ENCODE assay signal across 29 cellular contexts in the genomic region with DNA sequence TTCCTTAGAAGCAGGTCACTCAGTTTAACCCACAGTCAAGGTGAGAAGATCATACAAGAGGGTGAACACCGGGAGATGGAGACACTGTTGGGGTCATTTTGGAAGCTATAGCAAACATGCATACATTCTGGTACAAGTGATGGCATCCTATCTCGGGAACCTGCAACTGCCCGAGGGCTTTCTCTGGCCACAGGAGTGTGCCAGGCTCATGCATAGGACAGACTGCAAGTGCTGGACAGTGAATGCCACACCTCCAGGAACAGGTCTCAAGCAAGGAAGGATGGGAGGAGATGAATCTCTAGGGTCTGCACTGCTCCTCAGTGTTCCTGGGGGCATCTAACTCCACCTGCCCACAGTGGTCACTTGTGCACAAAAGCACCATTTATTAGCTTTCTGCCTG.
"Had no signal": no experiment of that assay in that cellular context is flagged by ENCODE, and none has a peak within 500 bp of the region (broad histone marks: within the 10 kb centered on the region; RNA-seq: fewer than 3 reads in every experiment).

No MANE protein-coding gene starts in this region.

- H3K4me1 Mint-ChIP-seq: naive thymus-derived CD8-positive, alpha-beta T cell; stimulated activated effector memory CD8-positive, alpha-beta T cell treated with anti-CD3 and anti-CD28 coated beads, Interleukin-12 subunit alpha, Interleukin-12 subunit beta, amount 100 ng/mL, for 72 hours had no signal

- H3K27me3 Mint-ChIP-seq: naive thymus-derived CD8-positive, alpha-beta T cell; natural killer cell treated with Interleukin-12 subunit alpha and Interleukin-12 subunit beta and Interleukin-15 and Interleukin-18, amount 100 ng/mL, for 72 hours; progenitor cell of endocrine pancreas; stimulated activated naive B cell treated with anti-CD40 and anti-IgM and Interleukin-4, amounts not matched to agents 10 μg/mL and 1 μg/mL and 100 μg/mL, for 72 hours; stimulated activated naive CD8-positive, alpha-beta T cell treated with anti-CD3 and anti-CD28 coated beads, Interleukin-15, Interleukin-2, amounts not matched to agents 100 ng/mL and 50 ng/mL, for 24 hours had no signal

- DNase-seq: nephron progenitor cell; occipital lobe; ovary; posterior cingulate gyrus; right cardiac atrium; right lobe of liver; sigmoid colon; small intestine; stimulated activated CD4-positive, alpha-beta T cell treated with anti-CD3 and anti-CD28 coated beads, Interleukin-15, amount 100 ng/mL, for 24 hours; stimulated activated CD4-positive, alpha-beta T cell treated with anti-CD3 and anti-CD28 coated beads, Interleukin-2, amount 100 ng/mL, for 24 hours; stimulated activated CD4-positive, alpha-beta T cell treated with anti-CD3 and anti-CD28 coated beads, Interleukin-2, amount 100 ng/mL, for 48 hours; stimulated activated CD4-positive, alpha-beta T cell treated with anti-CD3 and anti-CD28 coated beads, Interleukin-4, amount 100 ng/mL, for 24 hours; stimulated activated naive B cell treated with anti-CD40 and anti-IgM and Interleukin-4, amounts not matched to agents 10 μg/mL and 1 μg/mL and 100 μg/mL, for 72 hours; stimulated activated naive CD4-positive, alpha-beta T cell treated with Interleukin-2 at 50 U/mL for 16 hours; stomach; thyroid gland; trophoblast cell; upper lobe of left lung had no signal

- H3K4me1 ChIP-seq: psoas muscle, right lobe of liver, sigmoid colon, stomach, thyroid gland, tibial nerve, upper lobe of left lung, vagina had no signal

- H3K9ac ChIP-seq: parathyroid adenoma had no signal

- ATAC-seq: naive thymus-derived CD8-positive, alpha-beta T cell; natural killer cell treated with Interleukin-12 subunit alpha and Interleukin-12 subunit beta and Interleukin-15 and Interleukin-18, amount 100 ng/mL, for 72 hours; psoas muscle; right cardiac atrium; right lobe of liver; stimulated activated naive B cell treated with anti-CD40 and anti-IgM and Interleukin-4, amounts not matched to agents 10 μg/mL and 1 μg/mL and 100 μg/mL, for 72 hours had no signal

- H3K27me3 ChIP-seq: ovary, right lobe of liver, sigmoid colon, stomach, thyroid gland, tibial nerve, upper lobe of left lung, vagina had no signal

- H3K27ac ChIP-seq: ovary, parathyroid adenoma, psoas muscle, right lobe of liver, sigmoid colon, stomach, thoracic aorta, thyroid gland, tibial nerve, upper lobe of left lung, vagina had no signal

- H3K79me2 ChIP-seq: parathyroid adenoma had no signal

- H3K36me3 ChIP-seq: ovary, right lobe of liver, sigmoid colon, stomach, thoracic aorta, thyroid gland, tibial nerve, upper lobe of left lung, vagina had no signal

- H3K36me3 Mint-ChIP-seq: natural killer cell treated with Interleukin-12 subunit alpha and Interleukin-12 subunit beta and Interleukin-15 and Interleukin-18, amount 100 ng/mL, for 72 hours; stimulated activated effector memory CD8-positive, alpha-beta T cell treated with anti-CD3 and anti-CD28 coated beads, Interleukin-12 subunit alpha, Interleukin-12 subunit beta, amount 100 ng/mL, for 72 hours; stimulated activated naive B cell treated with anti-CD40 and anti-IgM and Interleukin-4, amounts not matched to agents 10 μg/mL and 1 μg/mL and 100 μg/mL, for 72 hours had no signal

- H3K27ac Mint-ChIP-seq: naive thymus-derived CD8-positive, alpha-beta T cell; natural killer cell treated with Interleukin-12 subunit alpha and Interleukin-12 subunit beta and Interleukin-15 and Interleukin-18, amount 100 ng/mL, for 72 hours; nephron progenitor cell; progenitor cell of endocrine pancreas; stimulated activated effector memory CD8-positive, alpha-beta T cell treated with anti-CD3 and anti-CD28 coated beads, Interleukin-12 subunit alpha, Interleukin-12 subunit beta, amount 100 ng/mL, for 72 hours; stimulated activated naive B cell treated with anti-CD40 and anti-IgM and Interleukin-4, amounts not matched to agents 10 μg/mL and 1 μg/mL and 100 μg/mL, for 72 hours; stimulated activated naive CD8-positive, alpha-beta T cell treated with anti-CD3 and anti-CD28 coated beads, Interleukin-15, Interleukin-2, amounts not matched to agents 100 ng/mL and 50 ng/mL, for 24 hours had no signal

- H3K9me3 ChIP-seq: ovary, psoas muscle, right lobe of liver, sigmoid colon, stomach, thoracic aorta, thyroid gland, tibial nerve, upper lobe of left lung, vagina had no signal

- H2AFZ ChIP-seq: parathyroid adenoma had no signal

- H3K4me3 Mint-ChIP-seq: naive thymus-derived CD8-positive, alpha-beta T cell; natural killer cell treated with Interleukin-12 subunit alpha and Interleukin-12 subunit beta and Interleukin-15 and Interleukin-18, amount 100 ng/mL, for 72 hours; nephron progenitor cell; neural crest cell; stimulated activated effector memory CD8-positive, alpha-beta T cell treated with anti-CD3 and anti-CD28 coated beads, Interleukin-12 subunit alpha, Interleukin-12 subunit beta, amount 100 ng/mL, for 72 hours; stimulated activated naive B cell treated with anti-CD40 and anti-IgM and Interleukin-4, amounts not matched to agents 10 μg/mL and 1 μg/mL and 100 μg/mL, for 72 hours; stimulated activated naive CD8-positive, alpha-beta T cell treated with anti-CD3 and anti-CD28 coated beads, Interleukin-15, Interleukin-2, amounts not matched to agents 100 ng/mL and 50 ng/mL, for 24 hours had no signal

- H3K4me3 ChIP-seq: ovary, psoas muscle, right lobe of liver, sigmoid colon, stomach, thoracic aorta, thyroid gland, tibial nerve, upper lobe of left lung, vagina had no signal
